Comparison of ENCODE assay signal across 11 cellular contexts in the genomic region with DNA sequence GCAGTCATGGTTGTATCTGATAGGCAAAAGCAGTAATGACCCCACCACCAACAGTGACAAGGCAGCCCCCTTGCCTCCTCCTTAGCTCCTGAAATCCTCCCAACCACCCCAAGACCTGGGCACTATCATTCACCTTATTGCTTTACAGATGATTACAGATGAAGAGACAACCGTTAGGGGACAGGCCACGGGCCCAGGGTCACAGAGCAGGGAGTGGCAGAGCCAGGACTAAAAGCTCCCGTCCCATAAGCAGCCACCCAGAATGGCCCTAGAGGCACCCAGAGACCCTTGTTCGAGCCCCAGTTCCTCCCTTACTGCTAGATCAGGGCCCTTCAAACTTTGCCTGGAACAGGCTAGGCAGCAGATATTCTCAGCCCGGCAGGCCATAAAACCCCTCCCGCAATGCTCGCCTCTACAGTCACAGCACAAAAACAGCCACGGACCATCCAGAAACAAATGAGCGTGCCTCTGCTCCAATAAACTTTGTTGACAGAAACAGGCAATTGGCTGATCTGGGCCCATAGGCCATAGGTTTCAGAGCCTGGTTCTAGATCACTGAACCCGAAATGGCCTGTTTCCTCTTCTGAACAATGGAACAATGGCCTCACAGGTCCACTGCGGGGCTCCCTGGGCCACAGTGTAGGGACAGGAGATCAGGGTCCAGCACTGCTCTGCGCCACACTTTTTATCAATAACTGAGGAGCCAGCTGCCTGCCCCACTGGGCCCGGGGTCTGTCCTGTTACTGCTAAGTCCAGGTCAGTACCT.
DNase-seq lines count a peak whose midpoint lies in the region; ATAC-seq and TF ChIP-seq lines count a peak whose summit lies in the region.
"Had no signal": no experiment of that assay in that cellular context is flagged by ENCODE, and none has a peak within 500 bp of the region (broad histone marks: within the 10 kb centered on the region; RNA-seq: fewer than 3 reads in every experiment).

No MANE protein-coding gene starts in this region.

- no peak overlapping the region for H2AK5ac ChIP-seq in neuronal stem cell (ENCODE audit: low read depth, low read length)

- H3K27ac Mint-ChIP-seq in natural killer cell treated with Interleukin-12 subunit alpha and Interleukin-12 subunit beta and Interleukin-15 and Interleukin-18, amount 100 ng/mL, for 72 hours, result peak overlapping the region; percentile 21 to 33
- H3K27ac Mint-ChIP-seq in natural killer cell, result no peak overlapping the region
- peak overlapping the region; percentile 52 for H3K27ac Mint-ChIP-seq in endodermal cell

- no peak for TF ChIP-seq POLR2A in gastroesophageal sphincter (IDR thresholded peaks at IDR 0.05)

- H3K9ac ChIP-seq in endodermal cell (ENCODE audit: extremely low read depth, low read length, poor library complexity, severe bottlenecking) (no peak overlapping the region), neuronal stem cell (ENCODE audit: low read depth, low read length, poor library complexity) (no peak overlapping the region)

- H3K36me3 ChIP-seq in endodermal cell (ENCODE audit: control insufficient read depth, insufficient read depth, low read length), result peaks cover 34% of the 10 kb centered on the region
- peaks cover 16 to 43% of the 10 kb centered on the region in 2 donors for H3K36me3 ChIP-seq in neuronal stem cell (replicated peaks in 1 of 2; ENCODE audit: control insufficient read depth in 2 of 2, insufficient read depth in 2 of 2, low read length in 2 of 2)
- H3K36me3 ChIP-seq in gastroesophageal sphincter, result peaks cover 0 to 92% of the 10 kb centered on the region in 2 donors

- intact Hi-C loops in natural killer cell (cut with micrococcal nuclease), result no loop called here

- H3K23ac ChIP-seq in neuronal stem cell (ENCODE audit: low read depth, low read length, poor library complexity), result no peak overlapping the region

- 95 to 99% methylated on average over 12 to 13 of the region's 13 CpGs for WGBS in endodermal cell (ENCODE audit: insufficient coverage in 1 of 2, insufficient read length in 1 of 2), 2 experiments
- no CpG with 5 or more reads among the region's 13 CpGs for WGBS in neuronal stem cell (ENCODE audit: extremely low coverage in 2 of 2, insufficient read length in 2 of 2, insufficient replicate concordance in 1 of 2), 2 donors
- 73% methylated on average over 3 of the region's 13 CpGs; no CpG with 5 or more reads in 1 of the 2 donors for WGBS in gastroesophageal sphincter (ENCODE audit: low coverage in 1 of 2), 2 donors

- no peak overlapping the region for H2AFZ ChIP-seq in neuronal stem cell (ENCODE audit: low read length)

- H4K8ac ChIP-seq in neuronal stem cell (ENCODE audit: low read depth, low read length), result no peak overlapping the region

- no peak overlapping the region for H3K14ac ChIP-seq in neuronal stem cell (ENCODE audit: low read length)

- no peak overlapping the region for H3K4me3 Mint-ChIP-seq in natural killer cell treated with Interleukin-12 subunit alpha and Interleukin-12 subunit beta and Interleukin-15 and Interleukin-18, amount 100 ng/mL, for 72 hours
- H3K4me3 Mint-ChIP-seq in natural killer cell (no peak overlapping the region), endodermal cell (no peak overlapping the region)
- H3K4me3 Mint-ChIP-seq: neural crest cell had no signal

- H2BK15ac ChIP-seq in neuronal stem cell (ENCODE audit: low read length), result no peak overlapping the region

- H3K36me3 Mint-ChIP-seq in natural killer cell treated with Interleukin-12 subunit alpha and Interleukin-12 subunit beta and Interleukin-15 and Interleukin-18, amount 100 ng/mL, for 72 hours, result peaks cover 7% of the 10 kb centered on the region
- H3K36me3 Mint-ChIP-seq in natural killer cell, result no peaks in the 10 kb centered on the region
- H3K36me3 Mint-ChIP-seq in endodermal cell (ENCODE audit: low read depth), result peaks cover 63% of the 10 kb centered on the region

- H2BK12ac ChIP-seq in neuronal stem cell (ENCODE audit: low read length), result no peak overlapping the region

- no peaks in the 10 kb centered on the region for H3K4me1 ChIP-seq in endodermal cell (ENCODE audit: control insufficient read depth, insufficient read depth, low read length)
- peaks cover 3 to 15% of the 10 kb centered on the region in 2 donors for H3K4me1 ChIP-seq in neuronal stem cell (ENCODE audit: control insufficient read depth in 2 of 2, insufficient read depth in 1 of 2, low read depth in 1 of 2, low read length in 2 of 2)
- peaks cover 0 to 35% (median 18%) of the 10 kb centered on the region in 3 donors for H3K4me1 ChIP-seq in gastroesophageal sphincter

- H3K27me3 ChIP-seq in endodermal cell (ENCODE audit: control insufficient read depth, insufficient read depth, low read length, poor library complexity, severe bottlenecking), result no peaks in the 10 kb centered on the region
- H3K27me3 ChIP-seq in neuronal stem cell (ENCODE audit: control insufficient read depth in 3 of 3, insufficient read depth in 3 of 3, low read depth in 1 of 3, low read length in 3 of 3), result no peaks in the 10 kb centered on the region
- no peaks in the 10 kb centered on the region for H3K27me3 ChIP-seq in gastroesophageal sphincter

- H3K4me3 ChIP-seq in endodermal cell (ENCODE audit: low read length) (no peak overlapping the region), neuronal stem cell (ENCODE audit: low read length in 2 of 2) (no peak overlapping the region), gastroesophageal sphincter (no peak overlapping the region)

- H3K27me3 Mint-ChIP-seq in natural killer cell treated with Interleukin-12 subunit alpha and Interleukin-12 subunit beta and Interleukin-15 and Interleukin-18, amount 100 ng/mL, for 72 hours, result no peaks in the 10 kb centered on the region
- H3K27me3 Mint-ChIP-seq in natural killer cell (ENCODE audit: low read depth in 2 of 2), result no peaks in the 10 kb centered on the region
- no peaks in the 10 kb centered on the region for H3K27me3 Mint-ChIP-seq in endodermal cell (ENCODE audit: insufficient read depth)

- TF ChIP-seq CTCF in natural killer cell (IDR thresholded peaks at IDR 0.05) (no peak), endodermal cell (conservative IDR thresholded peaks at IDR 0.05) (no peak), gastroesophageal sphincter (IDR thresholded peaks at IDR 0.05) (no peak)

- no peak overlapping the region for H3K4me2 ChIP-seq in neuronal stem cell (ENCODE audit: insufficient read depth, low read length, poor library complexity, severe bottlenecking)

- no peaks in the 10 kb centered on the region for H3K79me1 ChIP-seq in neuronal stem cell (ENCODE audit: low read depth, low read length)

- peak overlapping the region; percentile 75 for H4K91ac ChIP-seq in neuronal stem cell (ENCODE audit: low read depth, low read length, poor library complexity)

- H2BK120ac ChIP-seq in neuronal stem cell (ENCODE audit: low read depth, low read length), result no peak overlapping the region

- DNase-seq in natural killer cell treated with Interleukin-12 subunit alpha and Interleukin-12 subunit beta and Interleukin-15 and Interleukin-18, amount 100 ng/mL, for 72 hours (ENCODE audit: low spot score), result no peak
- DNase-seq in natural killer cell (no peak), endodermal cell (no peak), neuronal stem cell (ENCODE audit: low spot score) (no peak), NCI-H1694 treated with DMSO at 0.1 percent for 48 hours (lab: John Stamatoyannopoulos, UW) (no peak), amniotic stem cell (lab: John Stamatoyannopoulos, UW) (no peak), NOMO-1 treated with dmso at 0.1 percent for 144 hours (lab: John Stamatoyannopoulos, UW; ENCODE audit: unreplicated experiment) (no peak)
- DNase-seq: activated naive CD4-positive, alpha-beta T cell treated with Interleukin-2 at 50 U/mL for 16 hours; DMS79 had no signal

- H3K4me1 Mint-ChIP-seq in natural killer cell treated with Interleukin-12 subunit alpha and Interleukin-12 subunit beta and Interleukin-15 and Interleukin-18, amount 100 ng/mL, for 72 hours (ENCODE audit: low read depth in 2 of 2), result peaks cover 8 to 19% of the 10 kb centered on the region in 2 donors
- H3K4me1 Mint-ChIP-seq in natural killer cell (peaks cover 0 to 9% of the 10 kb centered on the region in 2 donors), endodermal cell (no peaks in the 10 kb centered on the region)

- ATAC-seq in natural killer cell treated with Interleukin-12 subunit alpha and Interleukin-12 subunit beta and Interleukin-15 and Interleukin-18, amount 100 ng/mL, for 72 hours, result no peak
- ATAC-seq in natural killer cell, result no peak
- no peak for ATAC-seq in gastroesophageal sphincter

- no peak overlapping the region for H3K4ac ChIP-seq in neuronal stem cell (ENCODE audit: low read length)

- H3K27ac ChIP-seq in endodermal cell (ENCODE audit: low read depth, low read length), result no peak overlapping the region
- H3K27ac ChIP-seq in neuronal stem cell (replicated peaks; ENCODE audit: low read length), result no peak overlapping the region
- peak overlapping the region in 2 of 4 donors; percentile 19 to 35 for H3K27ac ChIP-seq in gastroesophageal sphincter

- H2BK5ac ChIP-seq in neuronal stem cell (ENCODE audit: low read length), result no peak overlapping the region

- H3K18ac ChIP-seq in neuronal stem cell (ENCODE audit: low read length), result peak overlapping the region; percentile 27

- H3K9me3 Mint-ChIP-seq in natural killer cell treated with Interleukin-12 subunit alpha and Interleukin-12 subunit beta and Interleukin-15 and Interleukin-18, amount 100 ng/mL, for 72 hours, result no peaks in the 10 kb centered on the region
- H3K9me3 Mint-ChIP-seq in natural killer cell (no peaks in the 10 kb centered on the region), endodermal cell (peaks cover 6% of the 10 kb centered on the region)

- no peak for TF ChIP-seq EP300 in gastroesophageal sphincter (IDR thresholded peaks at IDR 0.05)

- peaks cover 8% of the 10 kb centered on the region for H3K9me3 ChIP-seq in endodermal cell (ENCODE audit: control insufficient read depth, low read length)
- H3K9me3 ChIP-seq in neuronal stem cell (replicated peaks in 1 of 2; ENCODE audit: control insufficient read depth in 2 of 2, insufficient read depth in 1 of 2, low read depth in 1 of 2, low read length in 2 of 2), result peaks cover 6 to 12% of the 10 kb centered on the region in 2 donors
- peaks cover 0 to 2% (median 0%) of the 10 kb centered on the region in 3 donors for H3K9me3 ChIP-seq in gastroesophageal sphincter

Comparison
In these comparisons a context has a peak if more than half of its experiments do, and no peak if none do; other contexts are left out.
1. H3K27ac Mint-ChIP-seq: peak in natural killer cell treated with Interleukin-12 subunit alpha and Interleukin-12 subunit beta and Interleukin-15 and Interleukin-18, amount 100 ng/mL, for 72 hours (2 of 2) and endodermal cell (single experiment); none in natural killer cell (0 of 2).